19 cellular contexts compared by ENCODE assay signal in genomic region chr12:113889806-113890581, GRCh38.
DNase-seq lines count a peak whose midpoint lies in the region; ATAC-seq and TF ChIP-seq lines count a peak whose summit lies in the region.
"Had no signal": no experiment of that assay in that cellular context is flagged by ENCODE, and none has a peak within 500 bp of the region (broad histone marks: within the 10 kb centered on the region; RNA-seq: fewer than 3 reads in every experiment).

No MANE protein-coding gene starts in this region.

- DNase-seq in EH (ENCODE audit: low read depth) (peak; percentile 49), astrocyte of the hippocampus (ENCODE audit: low read depth, low spot score) (peak; percentile 38), hepatocyte (ENCODE audit: low spot score) (no peak), sciatic nerve (ENCODE audit: low spot score) (no peak)
- no peak for DNase-seq in stimulated activated naive B cell treated with anti-CD40 and anti-IgM and Interleukin-4, amounts not matched to agents 10 μg/mL and 1 μg/mL and 100 μg/mL, for 72 hours
- DNase-seq: activated CD4-positive, alpha-beta T cell treated with anti-CD3 and anti-CD28 coated beads, Interleukin-2, amount 50 U/mL, for 1 hour; activated T-cell treated with anti-CD3 and anti-CD28 coated beads, Interleukin-2, amount 50 U/mL, for 24 hours; CD4-positive, alpha-beta memory T cell; cortex of kidney; NCI-H1048; stimulated activated CD4-positive, alpha-beta T cell treated with anti-CD3 and anti-CD28 coated beads, Interleukin-4, amount 100 ng/mL, for 4 hours; T1000 had no signal

- no peaks in the 10 kb centered on the region for H3K9me2 ChIP-seq in hepatocyte (replicated peaks; ENCODE audit: insufficient read depth)

- no peaks in the 10 kb centered on the region for H3K27me3 ChIP-seq in hepatocyte

- H3K4me1 Mint-ChIP-seq in stimulated activated naive B cell treated with anti-CD40 and anti-IgM and Interleukin-4, amounts not matched to agents 10 μg/mL and 1 μg/mL and 100 μg/mL, for 72 hours, result no peaks in the 10 kb centered on the region
- H3K4me1 Mint-ChIP-seq: CD4-positive, alpha-beta memory T cell had no signal

- WGBS in hepatocyte (ENCODE audit: low lambda C conversion rate, missing lambda C conversion rate), result 74% methylated on average over 25 of the region's 25 CpGs

- H3K9me3 ChIP-seq in hepatocyte (ENCODE audit: low read depth), result no peaks in the 10 kb centered on the region

- no peaks in the 10 kb centered on the region for H3K27me3 Mint-ChIP-seq in stimulated activated naive B cell treated with anti-CD40 and anti-IgM and Interleukin-4, amounts not matched to agents 10 μg/mL and 1 μg/mL and 100 μg/mL, for 72 hours
- H3K27me3 Mint-ChIP-seq: activated T-cell treated with anti-CD3 and anti-CD28 coated beads, Interleukin-2, amount 50 U/mL, for 24 hours; CD4-positive, alpha-beta memory T cell had no signal

- H3K9me3 Mint-ChIP-seq in stimulated activated naive B cell treated with anti-CD40 and anti-IgM and Interleukin-4, amounts not matched to agents 10 μg/mL and 1 μg/mL and 100 μg/mL, for 72 hours, result no peaks in the 10 kb centered on the region
- H3K9me3 Mint-ChIP-seq: activated T-cell treated with anti-CD3 and anti-CD28 coated beads, Interleukin-2, amount 50 U/mL, for 24 hours; CD4-positive, alpha-beta memory T cell had no signal

- H4K20me1 ChIP-seq in hepatocyte (ENCODE audit: insufficient read depth, poor library complexity, severe bottlenecking), result no peaks in the 10 kb centered on the region

- ATAC-seq in sciatic nerve (peak; percentile 75), HG02678 (IDR thresholded peaks at IDR 0.05; ENCODE audit: unreplicated experiment) (no peak), GM18858 (IDR thresholded peaks at IDR 0.05; ENCODE audit: unreplicated experiment) (no peak)
- ATAC-seq in stimulated activated naive B cell treated with anti-CD40 and anti-IgM and Interleukin-4, amounts not matched to agents 10 μg/mL and 1 μg/mL and 100 μg/mL, for 72 hours (replicated peaks), result no peak
- ATAC-seq: esophagus mucosa, HCT116, left lobe of liver, Right ventricle myocardium inferior had no signal

- peak overlapping the region; percentile 56 for H3K4me2 ChIP-seq in hepatocyte

- H3K4me1 ChIP-seq in hepatocyte (ENCODE audit: insufficient read depth), result no peaks in the 10 kb centered on the region

- H3K36me3 ChIP-seq in hepatocyte (replicated peaks; ENCODE audit: insufficient read depth, low read depth), result no peaks in the 10 kb centered on the region

- H3K27ac ChIP-seq in hepatocyte, result no peak overlapping the region

- H3K4me3 Mint-ChIP-seq in stimulated activated naive B cell treated with anti-CD40 and anti-IgM and Interleukin-4, amounts not matched to agents 10 μg/mL and 1 μg/mL and 100 μg/mL, for 72 hours, result no peak overlapping the region
- H3K4me3 Mint-ChIP-seq: activated T-cell treated with anti-CD3 and anti-CD28 coated beads, Interleukin-2, amount 50 U/mL, for 24 hours; CD4-positive, alpha-beta memory T cell; neural crest cell had no signal

- H3K36me3 Mint-ChIP-seq in stimulated activated naive B cell treated with anti-CD40 and anti-IgM and Interleukin-4, amounts not matched to agents 10 μg/mL and 1 μg/mL and 100 μg/mL, for 72 hours, result peaks cover 42 to 57% of the 10 kb centered on the region in 2 donors

- intact Hi-C loops in sciatic nerve (cut with DNase I), result no loop called here

- H2AFZ ChIP-seq in hepatocyte, result no peak overlapping the region

- no peak for TF ChIP-seq CTCF in hepatocyte (IDR thresholded peaks at IDR 0.05; ENCODE audit: poor library complexity)

- no peaks in the 10 kb centered on the region for H3K79me2 ChIP-seq in hepatocyte

- H3K4me3 ChIP-seq in hepatocyte, result no peak overlapping the region

- no peak overlapping the region for H3K27ac Mint-ChIP-seq in stimulated activated naive B cell treated with anti-CD40 and anti-IgM and Interleukin-4, amounts not matched to agents 10 μg/mL and 1 μg/mL and 100 μg/mL, for 72 hours
- H3K27ac Mint-ChIP-seq: activated T-cell treated with anti-CD3 and anti-CD28 coated beads, Interleukin-2, amount 50 U/mL, for 24 hours had no signal

Comparison
In these comparisons a context has a peak if more than half of its experiments do, and no peak if none do; other contexts are left out.
1. DNase-seq: peak in EH (single experiment) and astrocyte of the hippocampus (single experiment); none in hepatocyte (single experiment), sciatic nerve (single experiment) and stimulated activated naive B cell treated with anti-CD40 and anti-IgM and Interleukin-4, amounts not matched to agents 10 μg/mL and 1 μg/mL and 100 μg/mL, for 72 hours (single experiment).